ENCODE assay signal across 8 cellular contexts in genomic region chr2:170822292-170822884, GRCh38.
DNase-seq lines count a peak whose midpoint lies in the region; TF ChIP-seq lines count a peak whose summit lies in the region.
"Had no signal": no experiment of that assay in that cellular context is flagged by ENCODE, and none has a peak within 500 bp of the region (broad histone marks: within the 10 kb centered on the region; RNA-seq: fewer than 3 reads in every experiment).

No MANE protein-coding gene starts in this region.

- H3K27ac Mint-ChIP-seq in activated T-cell treated with anti-CD3 and anti-CD28 coated beads, Interleukin-2, amount 50 U/mL, for 24 hours: no peak overlapping the region

- no peaks in the 10 kb centered on the region for H3K9me3 Mint-ChIP-seq in activated T-cell treated with anti-CD3 and anti-CD28 coated beads, Interleukin-2, amount 50 U/mL, for 24 hours

- no peak overlapping the region for H3K27ac ChIP-seq in iPS DF 6.9 (ENCODE audit: low read length)

- peaks cover 7% of the 10 kb centered on the region for H3K4me1 ChIP-seq in iPS DF 6.9 (ENCODE audit: control insufficient read depth, insufficient read depth, low read length)

- H3K4me1 Mint-ChIP-seq in activated T-cell treated with anti-CD3 and anti-CD28 coated beads, Interleukin-2, amount 50 U/mL, for 24 hours (ENCODE audit: low read depth): peaks cover 43% of the 10 kb centered on the region

- TF ChIP-seq CTCF in GM13976 (IDR thresholded peaks at IDR 0.05; ENCODE audit: borderline replicate concordance, control extremely low read depth, extremely low read depth, insufficient read depth, missing control alignments): peak; percentile 37

- peak; percentile 59 for DNase-seq in GM13976 (ENCODE audit: low spot score)
- DNase-seq in activated T-cell treated with anti-CD3 and anti-CD28 coated beads, Interleukin-2, amount 50 U/mL, for 24 hours: peak; percentile 61
- no peak for DNase-seq in iPS DF 6.9 (ENCODE audit: low read depth, low spot score)
- DNase-seq in stimulated activated CD8-positive, alpha-beta memory T cell treated with anti-CD3 and anti-CD28 coated beads, Interleukin-4, amount 100 ng/mL, for 48 hours: peak; percentile 73
- no peak for DNase-seq in NCI-H1048 (lab: John Stamatoyannopoulos, UW)
- no peak for DNase-seq in NCI-H748 (lab: John Stamatoyannopoulos, UW; ENCODE audit: unreplicated experiment)
- DNase-seq in LoVo (ENCODE audit: low spot score): no peak
- DNase-seq: NCI-H446 had no signal

- WGBS in iPS DF 6.9 (ENCODE audit: insufficient coverage, insufficient read length): no CpG with 5 or more reads among the region's 38 CpGs

- H3K9me3 ChIP-seq in iPS DF 6.9 (ENCODE audit: control insufficient read depth, insufficient read depth, low read length): no peaks in the 10 kb centered on the region

- no peaks in the 10 kb centered on the region for H3K36me3 Mint-ChIP-seq in activated T-cell treated with anti-CD3 and anti-CD28 coated beads, Interleukin-2, amount 50 U/mL, for 24 hours (ENCODE audit: low read depth)

- peak overlapping the region; percentile 44 for H3K4me3 Mint-ChIP-seq in activated T-cell treated with anti-CD3 and anti-CD28 coated beads, Interleukin-2, amount 50 U/mL, for 24 hours

- peaks cover 80% of the 10 kb centered on the region for H3K27me3 ChIP-seq in iPS DF 6.9 (ENCODE audit: control insufficient read depth, insufficient read depth, low read length)

- H3K36me3 ChIP-seq in iPS DF 6.9 (ENCODE audit: control insufficient read depth, insufficient read depth, low read length): no peaks in the 10 kb centered on the region

- in situ Hi-C loops in GM13976 (cut with MboI; ENCODE audit: low sequenced_read_pairs, unreplicated experiment): loop anchor here (25.0 kb wide), 3 partner anchors 585 to 1265 kb away; partner anchors contain the start of gene DLX1

- peaks cover 95% of the 10 kb centered on the region for H3K27me3 Mint-ChIP-seq in activated T-cell treated with anti-CD3 and anti-CD28 coated beads, Interleukin-2, amount 50 U/mL, for 24 hours

- peak overlapping the region; percentile 16; the same call in 1 of the 2 replicates for H3K4me3 ChIP-seq in iPS DF 6.9 (ENCODE audit: low read length)

Comparison
In these comparisons a context has a peak if more than half of its experiments do, and no peak if none do; other contexts are left out.
1. DNase-seq: peak in GM13976 (single experiment), activated T-cell treated with anti-CD3 and anti-CD28 coated beads, Interleukin-2, amount 50 U/mL, for 24 hours (single experiment) and stimulated activated CD8-positive, alpha-beta memory T cell treated with anti-CD3 and anti-CD28 coated beads, Interleukin-4, amount 100 ng/mL, for 48 hours (single experiment); none in iPS DF 6.9 (single experiment), NCI-H1048 (single experiment), NCI-H748 (single experiment) and LoVo (single experiment).